8 cellular contexts compared by ENCODE assay signal in genomic region chr5:91280942-91281269, GRCh38.
A peak's percentile ranks its signal among the peaks of the same experiment; 100 is the strongest.
DNase-seq lines count a peak whose midpoint lies in the region; ATAC-seq, FAIRE-seq and TF ChIP-seq lines count a peak whose summit lies in the region.

No MANE protein-coding gene starts in this region.

- H3K27me3 ChIP-seq in body of pancreas (no peaks in the 10 kb centered on the region), mononuclear cell (ENCODE audit: insufficient read depth, low read length) (no peaks in the 10 kb centered on the region)

- no peak for TF ChIP-seq CTCF in body of pancreas (IDR thresholded peaks at IDR 0.05)

- intact Hi-C loops in body of pancreas (cut with DNase I) = no loop called here

- peak; percentile 5 for ATAC-seq in GM18517 (IDR thresholded peaks at IDR 0.05; ENCODE audit: unreplicated experiment)
- ATAC-seq in HG03045 (IDR thresholded peaks at IDR 0.05; ENCODE audit: unreplicated experiment) = peak; percentile 3
- no peak for ATAC-seq in body of pancreas
- ATAC-seq in HG03095 (IDR thresholded peaks at IDR 0.05; ENCODE audit: unreplicated experiment) = no peak

- 6 to 8% methylated on average over 6 of the region's 6 CpGs for WGBS in body of pancreas, 2 donors

- DNase-seq in body of pancreas = no peak
- no peak for DNase-seq in NCI-H69 (lab: John Stamatoyannopoulos, UW)
- DNase-seq in CD1c-positive myeloid dendritic cell (ENCODE audit: extremely low spot score) = no peak
- no peak for DNase-seq in H54 (ENCODE audit: insufficient read length, low spot score)

- no peak for FAIRE-seq in H54 (lab: Jason Lieb, UNC)

- H3K36me3 ChIP-seq in body of pancreas (replicated peaks in 1 of 2; ENCODE audit: insufficient read depth in 1 of 2, low read depth in 2 of 2) = no peaks in the 10 kb centered on the region

- peak overlapping the region in 3 of 4 donors; percentile 76 to 95 (median 93) for H3K27ac ChIP-seq in body of pancreas

- no peak overlapping the region for H3K4me3 ChIP-seq in body of pancreas
- peak overlapping the region; percentile 47 for H3K4me3 ChIP-seq in mononuclear cell (ENCODE audit: low read length)

- H3K4me1 ChIP-seq in body of pancreas = peaks cover 20% of the 10 kb centered on the region
- H3K4me1 ChIP-seq in mononuclear cell (ENCODE audit: insufficient read depth, low read length) = peaks cover 26% of the 10 kb centered on the region

- no peak for TF ChIP-seq POLR2A in body of pancreas (IDR thresholded peaks at IDR 0.05)
- no peak for TF ChIP-seq POLR2A in H54 (IDR thresholded peaks at IDR 0.05; ENCODE audit: low read depth, low read length)

- no peaks in the 10 kb centered on the region for H3K9me3 ChIP-seq in body of pancreas
- H3K9me3 ChIP-seq in mononuclear cell (ENCODE audit: low read depth, low read length) = no peaks in the 10 kb centered on the region

Comparison
In these comparisons a context has a peak if more than half of its experiments do, and no peak if none do; other contexts are left out.
1. ATAC-seq: peak in GM18517 (single experiment) and HG03045 (single experiment); none in body of pancreas (single experiment) and HG03095 (single experiment).